1 cellular context compared by ENCODE assay signal in genomic region chr16:74657873-74658642, GRCh38.
TF ChIP-seq lines count a peak whose summit lies in the region.

No MANE protein-coding gene starts in this region.

TF ChIP-seq in A549, 52 proteins besides CTCF, POLR2A, EP300 and RAD21:
- TF ChIP-seq REST (IDR thresholded peaks at IDR 0.05) = no peak
- TF ChIP-seq NPAS2 (CRISPR knock-in tag; IDR thresholded peaks at IDR 0.05; ENCODE audit: borderline replicate concordance) = no peak
- TF ChIP-seq USF2 (IDR thresholded peaks at IDR 0.05) = no peak
- TF ChIP-seq KDM5A (IDR thresholded peaks at IDR 0.05) = no peak
- no peak for TF ChIP-seq HES2 (IDR thresholded peaks at IDR 0.05)
- no peak for TF ChIP-seq RNF2 (IDR thresholded peaks at IDR 0.05; ENCODE audit: borderline replicate concordance, low read depth)
- TF ChIP-seq ZFP36 (IDR thresholded peaks at IDR 0.05; ENCODE audit: borderline replicate concordance, partially characterized antibody) = no peak
- TF ChIP-seq FOXS1 (CRISPR knock-in tag; IDR thresholded peaks at IDR 0.05) = no peak
- no peak for TF ChIP-seq CBX2 (IDR thresholded peaks at IDR 0.05; ENCODE audit: borderline replicate concordance, low read depth)
